ENCODE assay signal across 2 cellular contexts in genomic region chr17:15921640-15922039, GRCh38.
TF ChIP-seq lines count a peak whose summit lies in the region.

No MANE protein-coding gene starts in this region.

TF ChIP-seq in IMR-90, 13 proteins besides CTCF, POLR2A, EP300 and RAD21:
- TF ChIP-seq RCOR1 (IDR thresholded peaks at IDR 0.05; ENCODE audit: insufficient replicate concordance, low read length) (no peak), NFE2L2 (IDR thresholded peaks at IDR 0.05; ENCODE audit: low read depth, low read length) (no peak), BHLHE40 (IDR thresholded peaks at IDR 0.05; ENCODE audit: low read depth, low read length) (no peak), SMC3 (IDR thresholded peaks at IDR 0.05; ENCODE audit: low read depth, low read length) (no peak), MXI1 (IDR thresholded peaks at IDR 0.05; ENCODE audit: borderline replicate concordance, low read depth, low read length) (no peak), MAZ (IDR thresholded peaks at IDR 0.05; ENCODE audit: borderline replicate concordance, low read depth, low read length) (no peak), USF2 (IDR thresholded peaks at IDR 0.05; ENCODE audit: low read depth, low read length) (no peak), MAFK (IDR thresholded peaks at IDR 0.05; ENCODE audit: low read depth, low read length) (no peak), CEBPB (IDR thresholded peaks at IDR 0.05; ENCODE audit: low read depth, low read length) (no peak), RFX5 (IDR thresholded peaks at IDR 0.05; ENCODE audit: low read depth, low read length) (no peak), FOS (IDR thresholded peaks at IDR 0.05; ENCODE audit: low read depth, low read length) (no peak), CHD1 (IDR thresholded peaks at IDR 0.05; ENCODE audit: low read depth, low read length) (no peak), ELK1 (IDR thresholded peaks at IDR 0.05; ENCODE audit: borderline replicate concordance, low read depth, low read length) (no peak)

TF ChIP-seq in H1, 55 proteins besides CTCF, POLR2A, EP300 and RAD21:
- no peak for TF ChIP-seq YY1 (IDR thresholded peaks at IDR 0.05; ENCODE audit: low read depth, low read length)
- TF ChIP-seq KDM1A (IDR thresholded peaks at IDR 0.05; ENCODE audit: borderline replicate concordance, low read length) = peak; percentile 71; the same call in 1 of the 2 replicates
- no peak for TF ChIP-seq SP4 (IDR thresholded peaks at IDR 0.05; ENCODE audit: low read length)
- TF ChIP-seq KDM5A (IDR thresholded peaks at IDR 0.05; ENCODE audit: low read length) = no peak
